Comparison of ENCODE assay signal across 27 cellular contexts in the genomic region with DNA sequence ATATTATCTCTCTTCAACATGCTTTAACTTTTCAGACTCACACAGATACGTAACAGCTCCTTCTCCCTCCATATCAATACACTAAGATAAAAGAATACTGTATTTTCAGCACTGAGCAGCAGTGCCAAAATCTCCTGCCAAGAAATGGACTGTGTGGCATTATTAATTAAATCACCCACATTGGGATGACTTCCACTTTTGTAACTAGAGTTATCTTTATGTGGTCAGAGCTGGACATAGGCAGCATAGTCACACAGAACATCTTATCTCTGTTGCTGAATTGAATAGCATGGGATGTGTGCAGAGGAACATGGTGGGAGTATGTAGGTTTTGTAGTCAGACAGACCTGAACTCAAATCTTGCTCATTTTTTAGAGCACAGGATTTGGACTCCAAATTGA. TPM values are rescaled to one million over a fixed set of nuclear protein-coding genes. Genes with fewer than 3 reads are reported as not detected.
A peak's percentile ranks its signal among the peaks of the same experiment; 100 is the strongest.
DNase-seq lines count a peak whose midpoint lies in the region; ATAC-seq, FAIRE-seq and TF ChIP-seq lines count a peak whose summit lies in the region.
"Had no signal": no experiment of that assay in that cellular context is flagged by ENCODE, and none has a peak within 500 bp of the region (broad histone marks: within the 10 kb centered on the region; RNA-seq: fewer than 3 reads in every experiment).

No MANE protein-coding gene starts in this region.

- peak overlapping the region; percentile 87 for H3K27ac Mint-ChIP-seq in activated CD8-positive, alpha-beta memory T cell treated with anti-CD3 and anti-CD28 coated beads, Interleukin-2, amount 10 ng/mL, durations not matched to agents 7 days and 5 days
- peak overlapping the region; percentile 51 to 80 for H3K27ac Mint-ChIP-seq in natural killer cell
- H3K27ac Mint-ChIP-seq: activated B cell treated with CpG ODN at 0.5 μM for 24 hours, GM23338, HFFc6, nephron progenitor cell, type B pancreatic cell had no signal

- no peak for FAIRE-seq in K562 (lab: Jason Lieb, UNC)
- FAIRE-seq: endothelial cell of umbilical vein, keratinocyte had no signal

- in situ Hi-C loops in K562 (cut with MboI): no loop called here

- H3K4me3 ChIP-seq in K562: no peak overlapping the region
- H3K4me3 ChIP-seq: GM23338, smooth muscle cell had no signal

- intact Hi-C loops in K562 (cut with micrococcal nuclease) (no loop called here), natural killer cell (cut with micrococcal nuclease) (no loop called here)

- no peaks in the 10 kb centered on the region for H3K36me3 ChIP-seq in K562 (ENCODE audit: control insufficient read depth, insufficient read depth, low read length)
- H3K36me3 ChIP-seq: BE2C had no signal

- H3K9me3 ChIP-seq in K562 (replicated peaks; ENCODE audit: control insufficient read depth, insufficient read depth, low read depth, low read length): no peaks in the 10 kb centered on the region
- H3K9me3 ChIP-seq: BE2C had no signal

- POLR2A ChIA-PET in K562 (lab: Yijun Ruan, JAX): interaction anchor here (1.7 kb wide), 1 partner anchor 41 kb away, joined by 9 read pairs; no protein-coding TSS in a partner anchor

- peaks cover 0 to 25% of the 10 kb centered on the region in 2 experiments; a peak in 3 of 5 replicates for H3K4me1 ChIP-seq in K562 (replicated peaks in 1 of 2; ENCODE audit: control insufficient read depth in 2 of 2, insufficient read depth in 2 of 2, low read length in 2 of 2)

- H4K20me1 ChIP-seq in K562 (replicated peaks; ENCODE audit: control insufficient read depth, insufficient read depth, low read length): no peaks in the 10 kb centered on the region

- WGBS in K562 (ENCODE audit: insufficient coverage, low coverage, missing lambda C conversion rate): 64% methylated on average over 1 of the region's 1 CpG

- H3K9ac ChIP-seq in K562 (ENCODE audit: insufficient read depth in 1 of 2, low read depth in 2 of 2, low read length in 2 of 2): peak overlapping the region in 1 of 2 experiments; percentile 2; a peak in 1 of 4 replicates

- no peak for DNase-seq in activated CD8-positive, alpha-beta memory T cell treated with anti-CD3 and anti-CD28 coated beads, Interleukin-2, amount 10 ng/mL, durations not matched to agents 7 days and 5 days
- DNase-seq in activated CD8-positive, alpha-beta memory T cell treated with anti-CD3 and anti-CD28 coated beads, Interleukin-2, amount 50 U/mL, for 4 hours: no peak
- peak; percentile 75 for DNase-seq in OCI-M1 (lab: John Stamatoyannopoulos, UW)
- no peak for DNase-seq in K562 (ENCODE audit: extremely low read depth in 1 of 4, low spot score in 3 of 4)
- DNase-seq in natural killer cell: no peak
- DNase-seq in NK-92 (lab: John Stamatoyannopoulos, UW; ENCODE audit: unreplicated experiment): no peak
- no peak for DNase-seq in dermis blood vessel endothelial cell
- no peak for DNase-seq in RPMI8226
- DNase-seq: ACHN; activated B cell treated with CpG ODN at 0.5 μM for 24 hours; activated CD8-positive, alpha-beta memory T cell treated with anti-CD3 and anti-CD28 coated beads for 24 hours; activated naive CD4-positive, alpha-beta T cell treated with anti-CD3 and anti-CD28 coated beads, Interleukin-2, amount 50 U/mL, for 16 hours; activated T-cell treated with anti-CD3 and anti-CD28 coated beads, Interleukin-2, amount 50 U/mL, for 24 hours; BE2C; central memory CD4-positive, alpha-beta T cell; HFFc6; NCI-H1436; NCI-H774; nephron progenitor cell; stimulated activated CD4-positive, alpha-beta T cell treated with anti-CD3 and anti-CD28 coated beads, Interleukin-1b, Interleukin-23, amount 100 ng/mL, for 48 hours; stimulated activated CD8-positive, alpha-beta memory T cell treated with anti-CD3 and anti-CD28 coated beads, Interleukin-4, amount 100 ng/mL, for 48 hours; T-helper 9 cell had no signal

- TF ChIP-seq CTCF in K562 (IDR thresholded peaks at IDR 0.05 in 2 of 3, conservative IDR thresholded peaks at IDR 0.05 in 1 of 3; ENCODE audit: insufficient read depth in 2 of 3, low read depth in 1 of 3, low read length in 3 of 3): no peak
- no peak for TF ChIP-seq CTCF in natural killer cell (IDR thresholded peaks at IDR 0.05)

- TF ChIP-seq RAD21 in K562 (CRISPR knock-in tag; conservative IDR thresholded peaks at IDR 0.05 in 1 of 2, IDR thresholded peaks at IDR 0.05 in 1 of 2): no peak

- no peaks in the 10 kb centered on the region for H3K79me2 ChIP-seq in K562 (ENCODE audit: control insufficient read depth, insufficient read depth, low read length)

- H2AFZ ChIP-seq in K562 (ENCODE audit: low read depth, low read length): no peak overlapping the region
- H2AFZ ChIP-seq: GM23338 had no signal

- no TSS peak for BruUV-seq in K562 (replicated peaks; lab: Mats Ljungman, UMichigan)

- H3K27me3 ChIP-seq in K562 (ENCODE audit: control insufficient read depth in 2 of 2, insufficient read depth in 2 of 2, low read length in 2 of 2): no peaks in the 10 kb centered on the region
- H3K27me3 ChIP-seq: BE2C had no signal

- no peaks in the 10 kb centered on the region for H3K27me3 Mint-ChIP-seq in activated CD8-positive, alpha-beta memory T cell treated with anti-CD3 and anti-CD28 coated beads, Interleukin-2, amount 10 ng/mL, durations not matched to agents 7 days and 5 days
- no peaks in the 10 kb centered on the region for H3K27me3 Mint-ChIP-seq in natural killer cell (ENCODE audit: low read depth in 2 of 2)
- H3K27me3 Mint-ChIP-seq: activated B cell treated with CpG ODN at 0.5 μM for 24 hours; activated T-cell treated with anti-CD3 and anti-CD28 coated beads, Interleukin-2, amount 50 U/mL, for 24 hours; type B pancreatic cell had no signal

- TF ChIP-seq EP300 in K562 (IDR thresholded peaks at IDR 0.05; ENCODE audit: low read length): no peak

- ATAC-seq in activated CD8-positive, alpha-beta memory T cell treated with anti-CD3 and anti-CD28 coated beads, Interleukin-2, amount 10 ng/mL, durations not matched to agents 7 days and 5 days: no peak
- peak; percentile 31; the same call in 1 of the 3 replicates for ATAC-seq in K562
- no peak for ATAC-seq in natural killer cell
- ATAC-seq: GM23338 had no signal

- CTCF ChIA-PET in activated CD8-positive, alpha-beta memory T cell treated with anti-CD3 and anti-CD28 coated beads, Interleukin-2, amount 10 ng/mL, durations not matched to agents 7 days and 5 days (lab: Charles Lee): interaction anchor here (0.9 to 1.5 kb wide), 3 partner anchors 10 to 197 kb away, joined by 3 to 4 read pairs (median 4); no protein-coding TSS in a partner anchor
- CTCF ChIA-PET in K562 (lab: Yijun Ruan, JAX; ENCODE audit: low intra/inter-chr PET ratio): no interaction called here

- H3K4me2 ChIP-seq in K562 (ENCODE audit: insufficient read depth, low read length): no peak overlapping the region
- H3K4me2 ChIP-seq: GM23338, smooth muscle cell had no signal

- peaks cover 26% of the 10 kb centered on the region for H3K4me1 Mint-ChIP-seq in activated CD8-positive, alpha-beta memory T cell treated with anti-CD3 and anti-CD28 coated beads, Interleukin-2, amount 10 ng/mL, durations not matched to agents 7 days and 5 days
- H3K4me1 Mint-ChIP-seq in natural killer cell: peaks cover 21 to 26% of the 10 kb centered on the region in 2 donors

- H3K9me1 ChIP-seq in K562 (ENCODE audit: control insufficient read depth, insufficient read depth, low read length): no peaks in the 10 kb centered on the region

- no peak for TF ChIP-seq POLR2A in K562 (conservative IDR thresholded peaks at IDR 0.05)

- H3K27ac ChIP-seq in K562 (ENCODE audit: extremely low read depth, low read depth, low read length): no peak overlapping the region

- H3K36me3 Mint-ChIP-seq in activated CD8-positive, alpha-beta memory T cell treated with anti-CD3 and anti-CD28 coated beads, Interleukin-2, amount 10 ng/mL, durations not matched to agents 7 days and 5 days: peaks cover 12% of the 10 kb centered on the region
- no peaks in the 10 kb centered on the region for H3K36me3 Mint-ChIP-seq in natural killer cell
- H3K36me3 Mint-ChIP-seq: type B pancreatic cell had no signal

- peak overlapping the region; percentile 67 for H3K4me3 Mint-ChIP-seq in activated CD8-positive, alpha-beta memory T cell treated with anti-CD3 and anti-CD28 coated beads, Interleukin-2, amount 10 ng/mL, durations not matched to agents 7 days and 5 days
- H3K4me3 Mint-ChIP-seq in natural killer cell: no peak overlapping the region
- H3K4me3 Mint-ChIP-seq: activated B cell treated with CpG ODN at 0.5 μM for 24 hours; activated T-cell treated with anti-CD3 and anti-CD28 coated beads, Interleukin-2, amount 50 U/mL, for 24 hours; GM23338; HFFc6; nephron progenitor cell; type B pancreatic cell had no signal

- no peaks in the 10 kb centered on the region for H3K9me3 Mint-ChIP-seq in activated CD8-positive, alpha-beta memory T cell treated with anti-CD3 and anti-CD28 coated beads, Interleukin-2, amount 10 ng/mL, durations not matched to agents 7 days and 5 days (ENCODE audit: low read depth)
- H3K9me3 Mint-ChIP-seq in natural killer cell: no peaks in the 10 kb centered on the region
- H3K9me3 Mint-ChIP-seq: activated B cell treated with CpG ODN at 0.5 μM for 24 hours; activated T-cell treated with anti-CD3 and anti-CD28 coated beads, Interleukin-2, amount 50 U/mL, for 24 hours; GM23338; HFFc6; nephron progenitor cell; type B pancreatic cell had no signal

TF ChIP-seq in K562, 482 proteins besides CTCF, POLR2A, EP300 and RAD21 (continues in another document):
- no peak for TF ChIP-seq MECOM (CRISPR knock-in tag; IDR thresholded peaks at IDR 0.05)

RNA-seq across cellular contexts. Expression of gene CACYBP, which starts 41.4 kb away (rescaled TPM):
- 100 to 1,000 TPM; 210 to 287 TPM for total RNA-seq in activated CD8-positive, alpha-beta memory T cell treated with anti-CD3 and anti-CD28 coated beads, Interleukin-2, amount 10 ng/mL, durations not matched to agents 7 days and 5 days
- total RNA-seq in K562 (2011; cell fraction: chromatin; rRNA removed; ENCODE audit: low replicate concordance): 23.3 and 112 TPM in 2 replicates
- 24.3 and 27.0 TPM in 2 replicates for total RNA-seq in K562 (2011; cell fraction: nucleolus; rRNA removed)
- 34.6 and 38.8 TPM in 2 replicates for total RNA-seq in K562 (2011; cell fraction: nucleoplasm; rRNA removed)
- total RNA-seq in K562 (2014; rRNA removed) (696 and 1,428 TPM in 2 replicates), K562 (2014; rRNA removed; fragmentation: Illumina TruSeq; extraction: Trizol) (461 and 476 TPM in 2 replicates), K562 (2015; rRNA removed; fragmentation: Illumina TruSeq; extraction: Trizol) (488 and 504 TPM in 2 replicates), K562 (2021) (337 and 346 TPM in 2 replicates), natural killer cell (10 to 100 TPM; 43.8 to 55.4 (median 51.9) TPM), dermis blood vessel endothelial cell (266 and 537 TPM in 2 replicates)
- polyA plus RNA-seq in K562 (2011; rRNA removed) (96.9 and 147 TPM in 2 replicates), K562 (2014; fragmentation: Illumina TruSeq; extraction: Trizol) (455 and 517 TPM in 2 replicates), K562 (2014; fragmentation: Nextera tagmentation; extraction: Ambion mirVana) (100 to 1,000 TPM; 468 to 510 TPM), K562 (2014; rRNA removed) (1,244 and 1,576 TPM in 2 replicates)
- 33.9 and 55.7 TPM in 2 replicates for polyA plus RNA-seq in K562 (2011; cell fraction: cytosol; rRNA removed)
- polyA plus RNA-seq in K562 (2011; cell fraction: nucleus; rRNA removed): 25.6 and 30.5 TPM in 2 replicates
- 217 and 328 TPM in 2 replicates for polyA plus RNA-seq in K562 (2012)
- polyA minus RNA-seq in K562 (2011; rRNA and poly(A)+ RNA removed): 106 and 118 TPM in 2 replicates
- 54.5 and 56.8 TPM in 2 replicates for polyA minus RNA-seq in K562 (2011; cell fraction: cytosol; rRNA and poly(A)+ RNA removed)
- polyA minus RNA-seq in K562 (2011; cell fraction: nucleus; rRNA and poly(A)+ RNA removed): 30.0 and 70.6 TPM in 2 replicates
